9 cellular contexts compared by ENCODE assay signal in genomic region chr22:22900527-22901205, GRCh38. TPM values are rescaled to one million over a fixed set of nuclear protein-coding genes. Genes with fewer than 3 reads are reported as not detected.
"Had no signal": no experiment of that assay in that cellular context is flagged by ENCODE, and none has a peak within 500 bp of the region (broad histone marks: within the 10 kb centered on the region; RNA-seq: fewer than 3 reads in every experiment).

No MANE protein-coding gene starts in this region.

RNA-seq across cellular contexts. Expression of gene IGLL5, which starts 13.1 kb away (rescaled TPM):
- total RNA-seq: activated CD8-positive, alpha-beta T cell treated with anti-CD3 and anti-CD28 coated beads for 36 hours; activated T-cell treated with anti-CD3 and anti-CD28 coated beads, Interleukin-2, amount 50 U/mL, for 72 hours; activated T-helper 2 cell treated with anti-CD3 and anti-CD28 coated beads, Interferon-gamma antibody, Interleukin-2, Interleukin-4, amounts not matched to agents 10 μg/mL and 5 μg/mL and 100 μg/mL, durations not matched to agents 14 hours and 24 hours and 36 hours; LHCN-M2; M059J; Right ventricle myocardium superior; RPMI7951; T-helper 1 cell treated with Interleukin-12 subunit alpha and Interleukin-12 subunit beta and Interleukin-4 antibody, amounts not matched to agents 30 ng/mL and 1 ng/mL, for 36 hours had no signal
- polyA plus RNA-seq: SK-N-SH had no signal
